In genomic region chr7:103143865-103144264, GRCh38 we compare ENCODE assay signal across 24 cellular contexts.
"Had no signal": no experiment of that assay in that cellular context is flagged by ENCODE, and none has a peak within 500 bp of the region (broad histone marks: within the 10 kb centered on the region; RNA-seq: fewer than 3 reads in every experiment).

No MANE protein-coding gene starts in this region.

- H3K4me3 ChIP-seq: adrenal gland, body of pancreas, breast epithelium, K562, MG63, SJCRH30 had no signal

- H3K9me3 ChIP-seq: adrenal gland, body of pancreas, breast epithelium, MG63, SJCRH30, SK-N-SH had no signal

- H3K36me3 ChIP-seq: adrenal gland, breast epithelium, MG63, SJCRH30 had no signal

- DNase-seq: activated CD4-positive, alpha-beta T cell treated with anti-CD3 and anti-CD28 coated beads, Interleukin-2, amount 10 ng/mL, durations not matched to agents 7 days and 5 days; activated CD4-positive, alpha-beta T cell treated with anti-CD3 and anti-CD28 coated beads, Interleukin-2, amount 50 U/mL, for 48 hours; activated CD8-positive, alpha-beta T cell treated with anti-CD3 and anti-CD28 coated beads, Interleukin-2, amount 10 ng/mL, durations not matched to agents 7 days and 5 days; activated gamma-delta T cell treated with Interleukin-2 at 50 U/mL for 16 hours; activated naive CD4-positive, alpha-beta T cell treated with anti-CD3 and anti-CD28 coated beads for 36 hours; activated T-cell treated with anti-CD3 and anti-CD28 coated beads, Interleukin-2, amount 50 U/mL, for 24 hours; adrenal gland; body of pancreas; MG63; NCI-H1048; NCI-H1105 treated with DMSO at 0.1 percent for 48 hours; NCI-H1436; NCI-H1694; NCI-H1930; NCI-H2081 treated with DMSO at 0.1 percent for 48 hours; NCI-H226; NCI-H446 treated with DMSO at 0.1 percent for 48 hours; NCI-H524; SHP77; SJCRH30; SK-N-SH had no signal

- ATAC-seq: activated CD8-positive, alpha-beta T cell treated with anti-CD3 and anti-CD28 coated beads, Interleukin-2, amount 10 ng/mL, durations not matched to agents 7 days and 5 days; activated naive CD4-positive, alpha-beta T cell treated with anti-CD3 and anti-CD28 coated beads, Interleukin-2, amount 50 U/mL, for 72 hours; body of pancreas; K562 had no signal

- H3K27ac ChIP-seq: adrenal gland, body of pancreas, breast epithelium, SJCRH30 had no signal

- H3K27me3 ChIP-seq: adrenal gland, body of pancreas, breast epithelium, MG63, SJCRH30 had no signal
